1 cellular context compared by ENCODE assay signal in genomic region chr19:15080002-15080401, GRCh38.
A peak's percentile ranks its signal among the peaks of the same experiment; 100 is the strongest.
TF ChIP-seq lines count a peak whose summit lies in the region.

No MANE protein-coding gene starts in this region.

TF ChIP-seq in HCT116, 20 proteins besides CTCF, POLR2A, EP300 and RAD21:
- TF ChIP-seq REST (IDR thresholded peaks at IDR 0.05; ENCODE audit: low read depth) = peak; percentile 51
